Comparison of ENCODE assay signal across 1 cellular context in genomic region chr6:163149535-163149848, GRCh38.
TF ChIP-seq lines count a peak whose summit lies in the region.

No MANE protein-coding gene starts in this region.

TF ChIP-seq in GM23338, 12 proteins besides CTCF, POLR2A, EP300 and RAD21 (continued from another document):
- TF ChIP-seq ZNF331 (CRISPR knock-in tag; IDR thresholded peaks at IDR 0.05; ENCODE audit: low read depth) = no peak
- TF ChIP-seq CREB1 (CRISPR knock-in tag; IDR thresholded peaks at IDR 0.05; ENCODE audit: low read depth) = no peak
